Comparison of ENCODE assay signal across 15 cellular contexts in the genomic region with DNA sequence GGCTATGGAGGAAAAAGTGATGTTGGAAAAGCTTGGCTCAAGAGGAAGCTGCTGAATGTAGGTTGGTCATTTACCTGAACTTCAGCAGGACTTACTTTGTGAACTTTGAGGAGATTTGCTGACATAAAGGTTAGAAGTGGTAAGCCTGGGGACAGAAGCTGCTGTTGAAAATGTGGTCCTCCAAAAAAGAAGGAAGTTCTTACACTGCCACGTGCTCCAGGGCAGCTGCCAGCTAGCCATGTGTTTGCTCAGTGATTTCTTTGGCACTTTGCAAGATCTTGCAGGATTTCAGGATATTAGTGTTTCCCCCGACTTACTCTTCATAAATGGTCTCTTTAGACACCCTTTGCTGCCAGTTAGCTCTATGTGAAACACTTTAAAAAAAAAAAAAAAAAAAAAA. TPM values are rescaled to one million over a fixed set of nuclear protein-coding genes. Genes with fewer than 3 reads are reported as not detected.
DNase-seq lines count a peak whose midpoint lies in the region; ATAC-seq, FAIRE-seq and TF ChIP-seq lines count a peak whose summit lies in the region.
"Had no signal": no experiment of that assay in that cellular context is flagged by ENCODE, and none has a peak within 500 bp of the region (broad histone marks: within the 10 kb centered on the region; RNA-seq: fewer than 3 reads in every experiment).

No MANE protein-coding gene starts in this region.

- DNase-seq in GM12892 (ENCODE audit: insufficient read length) (no peak), NOMO-1 treated with DMSO at 0.1 percent for 48 hours (lab: John Stamatoyannopoulos, UW; ENCODE audit: unreplicated experiment) (peak; percentile 40), putamen (ENCODE audit: low spot score) (peak; percentile 17), retina (no peak), DMS79 (lab: John Stamatoyannopoulos, UW) (no peak)
- DNase-seq: cerebellar nuclear complex; kidney glomerular epithelial cell; NCI-H1930; NCI-H526 treated with DMSO at 0.1 percent for 48 hours; stimulated activated CD4-positive, alpha-beta T cell treated with anti-CD3 and anti-CD28 coated beads, Interleukin-4, amount 100 ng/mL, for 24 hours had no signal

- peaks cover 19% of the 10 kb centered on the region for H3K27me3 Mint-ChIP-seq in dendritic cell treated with granulocyte-macrophage colony-stimulating factor and Interleukin-4, amounts not matched to agents 40 ng/mL and 50 ng/mL, for 4 days

- ATAC-seq in HG03354 (IDR thresholded peaks at IDR 0.05; ENCODE audit: poor library complexity, severe bottlenecking, unreplicated experiment): no peak
- ATAC-seq in HG02840 (IDR thresholded peaks at IDR 0.05; ENCODE audit: low FRiP score, unreplicated experiment): no peak

- intact Hi-C loops in dendritic cell treated with granulocyte-macrophage colony-stimulating factor and Interleukin-4, amounts not matched to agents 40 ng/mL and 50 ng/mL, for 4 days (cut with micrococcal nuclease): loop anchor here (2.0 kb wide), 1 partner anchor 181 kb away; no protein-coding TSS in a partner anchor

- no peaks in the 10 kb centered on the region for H3K9me3 Mint-ChIP-seq in dendritic cell treated with granulocyte-macrophage colony-stimulating factor and Interleukin-4, amounts not matched to agents 40 ng/mL and 50 ng/mL, for 4 days

- no peaks in the 10 kb centered on the region for H3K36me3 Mint-ChIP-seq in dendritic cell treated with granulocyte-macrophage colony-stimulating factor and Interleukin-4, amounts not matched to agents 40 ng/mL and 50 ng/mL, for 4 days (ENCODE audit: low read depth)

- H3K4me1 Mint-ChIP-seq in dendritic cell treated with granulocyte-macrophage colony-stimulating factor and Interleukin-4, amounts not matched to agents 40 ng/mL and 50 ng/mL, for 4 days (ENCODE audit: low read depth): peaks cover 26% of the 10 kb centered on the region

- H3K4me3 Mint-ChIP-seq in dendritic cell treated with granulocyte-macrophage colony-stimulating factor and Interleukin-4, amounts not matched to agents 40 ng/mL and 50 ng/mL, for 4 days: no peak overlapping the region

- peak overlapping the region; percentile 60 for H3K27ac Mint-ChIP-seq in dendritic cell treated with granulocyte-macrophage colony-stimulating factor and Interleukin-4, amounts not matched to agents 40 ng/mL and 50 ng/mL, for 4 days

- peak; percentile 36 for FAIRE-seq in GM12892 (lab: Jason Lieb, UNC)
- FAIRE-seq: endothelial cell of umbilical vein, H54 had no signal

- no peak for TF ChIP-seq POLR2A in GM12892 (IDR thresholded peaks at IDR 0.05; ENCODE audit: low read depth, low read length)

RNA-seq across cellular contexts. Expression of gene DYRK2, which starts 14.8 kb away (rescaled TPM):
- polyA plus RNA-seq in GM12892 (2012; ENCODE audit: missing spikeins): 10.6 TPM

Comparison
In these comparisons a context has a peak if more than half of its experiments do, and no peak if none do; other contexts are left out.
1. DNase-seq: peak in NOMO-1 treated with DMSO at 0.1 percent for 48 hours (single experiment) and putamen (single experiment); none in GM12892 (single experiment), retina (single experiment) and DMS79 (single experiment).